20 cellular contexts compared by ENCODE assay signal in the genomic region with DNA sequence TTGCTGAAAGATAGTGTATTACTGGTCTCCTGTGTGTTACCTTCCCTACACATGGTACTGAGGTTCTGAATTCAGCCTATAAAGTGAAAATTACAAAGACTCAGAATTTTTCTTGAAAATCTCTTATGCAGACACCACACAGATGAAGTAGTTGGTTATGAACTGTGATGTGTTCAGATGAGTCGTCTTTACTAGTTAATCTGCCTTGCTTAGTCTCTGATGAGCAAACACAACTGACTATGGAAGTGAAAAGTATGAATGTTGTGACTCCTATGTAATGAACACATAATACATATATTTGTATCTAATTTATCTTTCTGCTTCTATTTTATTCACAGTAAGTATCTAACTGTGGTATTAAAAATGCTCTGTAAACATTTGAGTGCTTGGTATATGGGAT. TPM values are rescaled to one million over a fixed set of nuclear protein-coding genes. Genes with fewer than 3 reads are reported as not detected.
DNase-seq lines count a peak whose midpoint lies in the region; ATAC-seq, FAIRE-seq and TF ChIP-seq lines count a peak whose summit lies in the region.
"Had no signal": no experiment of that assay in that cellular context is flagged by ENCODE, and none has a peak within 500 bp of the region (broad histone marks: within the 10 kb centered on the region; RNA-seq: fewer than 3 reads in every experiment).

No MANE protein-coding gene starts in this region.

- H3K27ac Mint-ChIP-seq in stimulated activated naive CD8-positive, alpha-beta T cell treated with anti-CD3 and anti-CD28 coated beads, Interleukin-15, Interleukin-2, amounts not matched to agents 100 ng/mL and 50 ng/mL, for 24 hours: peak overlapping the region; percentile 62
- H3K27ac Mint-ChIP-seq in stimulated activated naive CD8-positive, alpha-beta T cell treated with anti-CD3 and anti-CD28 coated beads, Interleukin-15, amount 100 ng/mL, for 72 hours: no peak overlapping the region
- H3K27ac Mint-ChIP-seq: CD4-positive, CD25-positive, alpha-beta regulatory T cell had no signal

- H4K91ac ChIP-seq in mesenchymal stem cell (ENCODE audit: low read length): no peak overlapping the region

- H2AK5ac ChIP-seq in mesenchymal stem cell (ENCODE audit: low read length, severe bottlenecking): no peak overlapping the region

- H3K4ac ChIP-seq in mesenchymal stem cell (ENCODE audit: low read depth in 1 of 2, low read length in 2 of 2): no peak overlapping the region

- no peak overlapping the region for H3K27ac ChIP-seq in mesenchymal stem cell (ENCODE audit: low read length, poor library complexity, severe bottlenecking)
- no peak overlapping the region for H3K27ac ChIP-seq in suprapubic skin

- TF ChIP-seq EP300 in suprapubic skin (IDR thresholded peaks at IDR 0.05): no peak

- peak overlapping the region; percentile 28 for H3K9ac ChIP-seq in mesenchymal stem cell (ENCODE audit: low read length)

- no peak overlapping the region for H3K4me3 Mint-ChIP-seq in stimulated activated naive CD8-positive, alpha-beta T cell treated with anti-CD3 and anti-CD28 coated beads, Interleukin-15, Interleukin-2, amounts not matched to agents 100 ng/mL and 50 ng/mL, for 24 hours
- no peak overlapping the region for H3K4me3 Mint-ChIP-seq in stimulated activated naive CD8-positive, alpha-beta T cell treated with anti-CD3 and anti-CD28 coated beads, Interleukin-15, amount 100 ng/mL, for 72 hours
- H3K4me3 Mint-ChIP-seq: CD4-positive, CD25-positive, alpha-beta regulatory T cell had no signal

- ATAC-seq in stimulated activated naive CD8-positive, alpha-beta T cell treated with anti-CD3 and anti-CD28 coated beads, Interleukin-15, amount 100 ng/mL, for 72 hours: no peak
- no peak for ATAC-seq in GM19035 (IDR thresholded peaks at IDR 0.05; ENCODE audit: unreplicated experiment)
- ATAC-seq: GM12878 had no signal

- peaks cover 17% of the 10 kb centered on the region for H3K9me3 Mint-ChIP-seq in stimulated activated naive CD8-positive, alpha-beta T cell treated with anti-CD3 and anti-CD28 coated beads, Interleukin-15, Interleukin-2, amounts not matched to agents 100 ng/mL and 50 ng/mL, for 24 hours
- H3K9me3 Mint-ChIP-seq in stimulated activated naive CD8-positive, alpha-beta T cell treated with anti-CD3 and anti-CD28 coated beads, Interleukin-15, amount 100 ng/mL, for 72 hours: peaks cover 17 to 24% of the 10 kb centered on the region in 2 donors

- no peak overlapping the region for H3K4me2 ChIP-seq in mesenchymal stem cell (ENCODE audit: low read length, poor library complexity, severe bottlenecking)

- no peak for FAIRE-seq in bronchial epithelial cell (lab: Jason Lieb, UNC)
- FAIRE-seq: A204.1, GM12878, H1 had no signal

- no peak overlapping the region for H2BK15ac ChIP-seq in mesenchymal stem cell (ENCODE audit: low read depth, poor library complexity, severe bottlenecking)

- no peak for DNase-seq in stimulated activated naive CD8-positive, alpha-beta T cell treated with anti-CD3 and anti-CD28 coated beads, Interleukin-15, amount 100 ng/mL, for 72 hours
- DNase-seq in bronchial epithelial cell (ENCODE audit: low read depth) (peak; percentile 55), mesenchymal stem cell (no peak), suprapubic skin (ENCODE audit: low spot score in 2 of 2) (no peak), putamen (ENCODE audit: low spot score) (no peak), NCI-H1436 (lab: John Stamatoyannopoulos, UW) (no peak)
- DNase-seq: BE2C; CD4-positive, CD25-positive, alpha-beta regulatory T cell; KBM-7; NCI-H187; NCI-H2107; NCI-H510A; NCI-H748 treated with DMSO at 0.1 percent for 48 hours; NK-92 treated with Interleukin-12 subunit alpha and Interleukin-12 subunit beta, amount 100 ng/mL, for 24 hours; SHP77 had no signal

- H3K36me3 ChIP-seq in bronchial epithelial cell (ENCODE audit: control insufficient read depth, insufficient read depth, low read length): peaks cover 2% of the 10 kb centered on the region
- H3K36me3 ChIP-seq in mesenchymal stem cell (ENCODE audit: control insufficient read depth in 1 of 2, insufficient read depth in 2 of 2, low read depth in 1 of 2, low read length in 2 of 2): peaks cover 5 to 22% of the 10 kb centered on the region in 2 experiments
- H3K36me3 ChIP-seq in suprapubic skin: peaks cover 7% of the 10 kb centered on the region

- H3K4me1 ChIP-seq in mesenchymal stem cell (ENCODE audit: control insufficient read depth, insufficient read depth, low read depth, low read length): peaks cover 10% of the 10 kb centered on the region
- peaks cover 30% of the 10 kb centered on the region for H3K4me1 ChIP-seq in suprapubic skin

- peaks cover 41% of the 10 kb centered on the region for H3K4me1 Mint-ChIP-seq in stimulated activated naive CD8-positive, alpha-beta T cell treated with anti-CD3 and anti-CD28 coated beads, Interleukin-15, Interleukin-2, amounts not matched to agents 100 ng/mL and 50 ng/mL, for 24 hours (ENCODE audit: low read depth)
- peaks cover 37% of the 10 kb centered on the region for H3K4me1 Mint-ChIP-seq in stimulated activated naive CD8-positive, alpha-beta T cell treated with anti-CD3 and anti-CD28 coated beads, Interleukin-15, amount 100 ng/mL, for 72 hours

- H2BK5ac ChIP-seq in mesenchymal stem cell (ENCODE audit: low read depth, low read length, poor library complexity, severe bottlenecking): no peak overlapping the region

- no peaks in the 10 kb centered on the region for H3K27me3 Mint-ChIP-seq in stimulated activated naive CD8-positive, alpha-beta T cell treated with anti-CD3 and anti-CD28 coated beads, Interleukin-15, Interleukin-2, amounts not matched to agents 100 ng/mL and 50 ng/mL, for 24 hours
- no peaks in the 10 kb centered on the region for H3K27me3 Mint-ChIP-seq in stimulated activated naive CD8-positive, alpha-beta T cell treated with anti-CD3 and anti-CD28 coated beads, Interleukin-15, amount 100 ng/mL, for 72 hours
- H3K27me3 Mint-ChIP-seq: CD4-positive, CD25-positive, alpha-beta regulatory T cell had no signal

- H3K4me3 ChIP-seq in bronchial epithelial cell (ENCODE audit: low read depth, low read length): no peak overlapping the region
- no peak overlapping the region for H3K4me3 ChIP-seq in mesenchymal stem cell (ENCODE audit: insufficient read depth in 1 of 2, low read depth in 1 of 2, low read length in 2 of 2)
- H3K4me3 ChIP-seq in suprapubic skin: no peak overlapping the region
- H3K4me3 ChIP-seq: GM12878 had no signal

- H2BK12ac ChIP-seq in mesenchymal stem cell (ENCODE audit: low read length in 2 of 2): no peak overlapping the region

- 100% methylated on average over 1 of the region's 1 CpG for WGBS in mesenchymal stem cell
- WGBS in suprapubic skin: 90% methylated on average over 1 of the region's 1 CpG

- H2AFZ ChIP-seq in mesenchymal stem cell (ENCODE audit: low read depth, low read length): no peak overlapping the region

- no peak overlapping the region for H2BK120ac ChIP-seq in mesenchymal stem cell (ENCODE audit: low read depth, low read length)

- no peak overlapping the region for H3K18ac ChIP-seq in mesenchymal stem cell (ENCODE audit: low read depth in 1 of 2, low read length in 2 of 2)

- H3K9me3 ChIP-seq in mesenchymal stem cell (ENCODE audit: control insufficient read depth, low read length) (no peaks in the 10 kb centered on the region), suprapubic skin (no peaks in the 10 kb centered on the region)
- H3K9me3 ChIP-seq: BE2C had no signal

- H3K36me3 Mint-ChIP-seq in stimulated activated naive CD8-positive, alpha-beta T cell treated with anti-CD3 and anti-CD28 coated beads, Interleukin-15, Interleukin-2, amounts not matched to agents 100 ng/mL and 50 ng/mL, for 24 hours (ENCODE audit: low read depth): peaks cover 34% of the 10 kb centered on the region

- no peak overlapping the region for H3K23ac ChIP-seq in mesenchymal stem cell (ENCODE audit: low read length in 2 of 2)

- peaks cover 22% of the 10 kb centered on the region for H3K79me1 ChIP-seq in mesenchymal stem cell (replicated peaks; ENCODE audit: low read length, poor library complexity, severe bottlenecking)

- H3K27me3 ChIP-seq in bronchial epithelial cell (ENCODE audit: control insufficient read depth, insufficient read depth, low read length) (no peaks in the 10 kb centered on the region), mesenchymal stem cell (ENCODE audit: control insufficient read depth in 1 of 2, insufficient read depth in 1 of 2, low read length in 2 of 2) (no peaks in the 10 kb centered on the region), suprapubic skin (no peaks in the 10 kb centered on the region)
- H3K27me3 ChIP-seq: BE2C had no signal

- no peak overlapping the region for H3K14ac ChIP-seq in mesenchymal stem cell (ENCODE audit: low read length in 2 of 2)

- no peak for TF ChIP-seq CTCF in bronchial epithelial cell (IDR thresholded peaks at IDR 0.05; ENCODE audit: insufficient read depth, low read length, severe bottlenecking)
- TF ChIP-seq CTCF in suprapubic skin (IDR thresholded peaks at IDR 0.05): no peak

- no peak for TF ChIP-seq POLR2A in suprapubic skin (IDR thresholded peaks at IDR 0.05)

- H4K8ac ChIP-seq in mesenchymal stem cell (ENCODE audit: low read length): no peak overlapping the region

RNA-seq across cellular contexts. Expression of a gene that starts 4.7 kb away (rescaled TPM):
- total RNA-seq in bronchial epithelial cell (3.6 and 3.9 TPM in 2 replicates), suprapubic skin (10 to 100 TPM in 3 of 4 donors, 1 to 10 TPM in 1; 9.4 to 20.7 (median 16.3) TPM)
- 7.2 TPM for polyA plus RNA-seq in mesenchymal stem cell (2013, experiment 1 of 2)
- polyA plus RNA-seq in mesenchymal stem cell (2013, experiment 2 of 2): 6.9 TPM

RNA-seq across cellular contexts. Expression of a gene that starts 26.5 kb away (rescaled TPM):
- 15.9 and 26.6 TPM in 2 replicates for total RNA-seq in bronchial epithelial cell
- polyA plus RNA-seq in mesenchymal stem cell (2013, experiment 1 of 2): 96.3 TPM
- polyA plus RNA-seq in mesenchymal stem cell (2013, experiment 2 of 2): 107 TPM
- total RNA-seq in suprapubic skin: 10 to 100 TPM in 3 of 4 donors, 1 to 10 TPM in 1; 6.5 to 13.3 (median 11.9) TPM
